In genomic region chr16:49354101-49354500, GRCh38 we compare ENCODE assay signal across 1 cellular context.
TF ChIP-seq lines count a peak whose summit lies in the region.

No MANE protein-coding gene starts in this region.

TF ChIP-seq in H1, 55 proteins besides CTCF, POLR2A, EP300 and RAD21:
- TF ChIP-seq GABPA (IDR thresholded peaks at IDR 0.05; ENCODE audit: borderline replicate concordance, insufficient read depth, low read length) (no peak), BACH1 (IDR thresholded peaks at IDR 0.05; ENCODE audit: low read length) (no peak), HDAC6 (IDR thresholded peaks at IDR 0.05; ENCODE audit: low read depth, low read length) (no peak), KDM5A (IDR thresholded peaks at IDR 0.05; ENCODE audit: low read length) (no peak), RBBP5 (IDR thresholded peaks at IDR 0.05; ENCODE audit: borderline replicate concordance, low read depth, low read length) (no peak), MAFK (IDR thresholded peaks at IDR 0.05; ENCODE audit: low read depth, low read length) (no peak), KDM1A (IDR thresholded peaks at IDR 0.05; ENCODE audit: borderline replicate concordance, low read length) (no peak), SIX5 (IDR thresholded peaks at IDR 0.05; ENCODE audit: low read depth, low read length) (no peak), TEAD4 (IDR thresholded peaks at IDR 0.05; ENCODE audit: low read depth, low read length) (no peak), SP4 (IDR thresholded peaks at IDR 0.05; ENCODE audit: low read length) (no peak), CHD1 (IDR thresholded peaks at IDR 0.05; ENCODE audit: low read depth, low read length) (no peak), GTF2F1 (IDR thresholded peaks at IDR 0.05; ENCODE audit: borderline replicate concordance, low read depth, low read length) (no peak)
